1 cellular context compared by ENCODE assay signal in the genomic region with DNA sequence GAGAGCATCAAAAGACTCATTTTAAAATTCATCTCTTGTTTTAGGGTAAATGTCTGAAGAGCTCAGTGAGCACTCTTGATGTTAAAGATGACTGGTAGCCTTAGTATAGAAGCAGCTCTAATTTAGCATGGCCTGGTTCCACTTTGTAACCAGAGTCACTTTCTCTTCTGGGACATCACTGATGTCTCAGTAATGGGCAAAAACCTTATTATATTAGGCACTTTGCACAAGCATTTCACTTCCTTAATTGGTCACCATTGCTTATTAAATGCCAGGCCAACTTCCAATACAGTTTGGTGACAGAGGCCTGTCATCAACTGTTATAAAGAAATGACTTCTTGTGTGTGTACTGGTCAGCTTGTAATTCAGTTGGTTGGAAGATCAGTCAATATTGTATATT.
TF ChIP-seq lines count a peak whose summit lies in the region.

No MANE protein-coding gene starts in this region.

TF ChIP-seq in WTC11, 78 proteins besides CTCF, POLR2A, EP300 and RAD21 (continued from another document):
- TF ChIP-seq, protein P1, sequence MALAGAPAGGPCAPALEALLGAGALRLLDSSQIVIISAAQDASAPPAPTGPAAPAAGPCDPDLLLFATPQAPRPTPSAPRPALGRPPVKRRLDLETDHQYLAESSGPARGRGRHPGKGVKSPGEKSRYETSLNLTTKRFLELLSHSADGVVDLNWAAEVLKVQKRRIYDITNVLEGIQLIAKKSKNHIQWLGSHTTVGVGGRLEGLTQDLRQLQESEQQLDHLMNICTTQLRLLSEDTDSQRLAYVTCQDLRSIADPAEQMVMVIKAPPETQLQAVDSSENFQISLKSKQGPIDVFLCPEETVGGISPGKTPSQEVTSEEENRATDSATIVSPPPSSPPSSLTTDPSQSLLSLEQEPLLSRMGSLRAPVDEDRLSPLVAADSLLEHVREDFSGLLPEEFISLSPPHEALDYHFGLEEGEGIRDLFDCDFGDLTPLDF (CRISPR knock-in tag; IDR thresholded peaks at IDR 0.05) = no peak
- no peak for TF ChIP-seq SP1 (CRISPR knock-in tag; conservative IDR thresholded peaks at IDR 0.05)
- TF ChIP-seq TEAD4 (CRISPR knock-in tag; IDR thresholded peaks at IDR 0.05) = no peak
- TF ChIP-seq, protein P2, sequence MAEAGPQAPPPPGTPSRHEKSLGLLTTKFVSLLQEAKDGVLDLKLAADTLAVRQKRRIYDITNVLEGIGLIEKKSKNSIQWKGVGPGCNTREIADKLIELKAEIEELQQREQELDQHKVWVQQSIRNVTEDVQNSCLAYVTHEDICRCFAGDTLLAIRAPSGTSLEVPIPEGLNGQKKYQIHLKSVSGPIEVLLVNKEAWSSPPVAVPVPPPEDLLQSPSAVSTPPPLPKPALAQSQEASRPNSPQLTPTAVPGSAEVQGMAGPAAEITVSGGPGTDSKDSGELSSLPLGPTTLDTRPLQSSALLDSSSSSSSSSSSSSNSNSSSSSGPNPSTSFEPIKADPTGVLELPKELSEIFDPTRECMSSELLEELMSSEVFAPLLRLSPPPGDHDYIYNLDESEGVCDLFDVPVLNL (CRISPR knock-in tag; IDR thresholded peaks at IDR 0.05; ENCODE audit: borderline replicate concordance, low read depth) = no peak
- TF ChIP-seq NFE2L1 (CRISPR knock-in tag; IDR thresholded peaks at IDR 0.05) = no peak
- TF ChIP-seq, protein P3, sequence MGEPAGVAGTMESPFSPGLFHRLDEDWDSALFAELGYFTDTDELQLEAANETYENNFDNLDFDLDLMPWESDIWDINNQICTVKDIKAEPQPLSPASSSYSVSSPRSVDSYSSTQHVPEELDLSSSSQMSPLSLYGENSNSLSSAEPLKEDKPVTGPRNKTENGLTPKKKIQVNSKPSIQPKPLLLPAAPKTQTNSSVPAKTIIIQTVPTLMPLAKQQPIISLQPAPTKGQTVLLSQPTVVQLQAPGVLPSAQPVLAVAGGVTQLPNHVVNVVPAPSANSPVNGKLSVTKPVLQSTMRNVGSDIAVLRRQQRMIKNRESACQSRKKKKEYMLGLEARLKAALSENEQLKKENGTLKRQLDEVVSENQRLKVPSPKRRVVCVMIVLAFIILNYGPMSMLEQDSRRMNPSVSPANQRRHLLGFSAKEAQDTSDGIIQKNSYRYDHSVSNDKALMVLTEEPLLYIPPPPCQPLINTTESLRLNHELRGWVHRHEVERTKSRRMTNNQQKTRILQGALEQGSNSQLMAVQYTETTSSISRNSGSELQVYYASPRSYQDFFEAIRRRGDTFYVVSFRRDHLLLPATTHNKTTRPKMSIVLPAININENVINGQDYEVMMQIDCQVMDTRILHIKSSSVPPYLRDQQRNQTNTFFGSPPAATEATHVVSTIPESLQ (CRISPR knock-in tag; IDR thresholded peaks at IDR 0.05) = no peak
